Comparison of ENCODE assay signal across 9 cellular contexts in the genomic region with DNA sequence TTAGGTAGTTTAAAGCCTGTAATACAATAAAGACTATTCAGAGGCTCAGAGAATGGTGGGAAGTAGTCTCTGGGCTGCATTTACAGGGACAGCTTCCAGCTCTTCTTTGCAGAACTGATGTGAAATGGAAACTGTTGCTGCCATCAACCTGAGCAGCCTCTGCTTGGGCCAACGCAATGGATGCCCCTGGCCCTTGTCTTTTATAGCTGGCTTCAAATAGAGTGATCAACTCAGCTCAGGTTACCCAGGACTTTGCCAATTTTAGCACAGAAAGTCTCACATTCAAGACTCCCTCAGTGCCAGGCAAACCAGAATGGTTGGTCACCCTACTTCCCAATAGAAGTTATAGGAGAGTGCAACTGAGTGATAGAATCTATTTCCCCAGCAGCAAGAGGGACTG.
"Had no signal": no experiment of that assay in that cellular context is flagged by ENCODE, and none has a peak within 500 bp of the region (broad histone marks: within the 10 kb centered on the region; RNA-seq: fewer than 3 reads in every experiment).

No MANE protein-coding gene starts in this region.

- H3K4me1 ChIP-seq: HAP-1 had no signal

- H3K27ac ChIP-seq: GM23248 had no signal

- ATAC-seq: GM23338, HCT116 had no signal

- DNase-seq: GM23248, GOT3, H7, H9, HCEC 1CT, HFFc6 had no signal

- H3K4me3 ChIP-seq: GM23248, GM23338, HAP-1 had no signal

- H3K36me3 ChIP-seq: HAP-1 had no signal

- H3K9me3 ChIP-seq: HAP-1 had no signal
